26 cellular contexts compared by ENCODE assay signal in the genomic region with DNA sequence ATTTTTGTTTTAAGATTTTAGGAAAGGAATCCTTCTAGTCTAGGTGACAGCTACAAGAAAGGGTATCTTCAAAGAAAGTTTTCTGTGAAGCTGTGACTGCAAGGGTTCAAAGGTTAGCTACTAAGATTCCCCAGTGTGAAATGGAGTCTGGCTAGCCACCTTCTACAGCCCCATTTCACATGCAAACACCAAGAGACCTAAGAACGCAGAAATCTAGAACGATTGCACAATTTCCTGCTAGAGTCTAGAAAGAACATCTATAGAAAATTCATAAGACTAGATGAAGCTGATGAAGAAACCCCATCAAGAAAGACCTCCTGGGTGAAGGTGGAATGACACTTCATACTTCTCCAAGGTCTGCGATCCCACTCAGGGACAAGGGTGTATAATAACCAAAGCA.
"Had no signal": no experiment of that assay in that cellular context is flagged by ENCODE, and none has a peak within 500 bp of the region (broad histone marks: within the 10 kb centered on the region; RNA-seq: fewer than 3 reads in every experiment).

No MANE protein-coding gene starts in this region.

- H3K27ac ChIP-seq: ascending aorta, cardiac muscle cell had no signal

- H3K27me3 ChIP-seq: ascending aorta, cardiac muscle cell, MG63 had no signal

- DNase-seq: activated CD4-positive, alpha-beta T cell treated with anti-CD3 and anti-CD28 coated beads for 36 hours; activated CD4-positive, alpha-beta T cell treated with anti-CD3 and anti-CD28 coated beads, Interleukin-2, amount 10 ng/mL, durations not matched to agents 7 days and 5 days; activated CD4-positive, alpha-beta T cell treated with anti-CD3 and anti-CD28 coated beads, Interleukin-2, amount 50 U/mL, for 48 hours; activated CD8-positive, alpha-beta T cell treated with anti-CD3 and anti-CD28 coated beads, Interleukin-2, amount 10 ng/mL, durations not matched to agents 7 days and 5 days; activated gamma-delta T cell; activated naive CD4-positive, alpha-beta T cell treated with Interleukin-2 at 50 U/mL for 16 hours; activated naive CD8-positive, alpha-beta T cell treated with anti-CD3 and anti-CD28 coated beads, Interleukin-2, amount 10 ng/mL, durations not matched to agents 7 days and 5 days; activated T-cell treated with anti-CD3 and anti-CD28 coated beads, Interleukin-2, amount 50 U/mL, for 24 hours; amygdala; Kasumi-1; KG1; MG63; NCI-H1092; NCI-H1436 treated with DMSO at 0.1 percent for 48 hours; NCI-H1694 treated with DMSO at 0.1 percent for 48 hours; NCI-H2029; NCI-H510A; NCI-H526; NCI-H748 treated with DMSO at 0.1 percent for 48 hours; NK-92 treated with Interleukin-12 subunit alpha and Interleukin-12 subunit beta, amount 100 ng/mL, for 24 hours; OCI-M1; Right ventricle myocardium superior had no signal

- H3K36me3 ChIP-seq: cardiac muscle cell, MG63 had no signal

- H3K4me1 ChIP-seq: ascending aorta had no signal

- H3K4me3 ChIP-seq: ascending aorta, cardiac muscle cell, MG63 had no signal

- H3K9me3 ChIP-seq: ascending aorta, MG63 had no signal

- ATAC-seq: activated CD4-positive, alpha-beta T cell treated with anti-CD3 and anti-CD28 coated beads for 36 hours; activated CD4-positive, CD25-positive, alpha-beta regulatory T cell treated with anti-CD3 and anti-CD28 coated beads, Interleukin-2, amount 50 U/mL, for 24 hours; activated CD8-positive, alpha-beta T cell treated with anti-CD3 and anti-CD28 coated beads, Interleukin-2, amount 10 ng/mL, durations not matched to agents 7 days and 5 days; WTC11 had no signal
